8 cellular contexts compared by ENCODE assay signal in the genomic region with DNA sequence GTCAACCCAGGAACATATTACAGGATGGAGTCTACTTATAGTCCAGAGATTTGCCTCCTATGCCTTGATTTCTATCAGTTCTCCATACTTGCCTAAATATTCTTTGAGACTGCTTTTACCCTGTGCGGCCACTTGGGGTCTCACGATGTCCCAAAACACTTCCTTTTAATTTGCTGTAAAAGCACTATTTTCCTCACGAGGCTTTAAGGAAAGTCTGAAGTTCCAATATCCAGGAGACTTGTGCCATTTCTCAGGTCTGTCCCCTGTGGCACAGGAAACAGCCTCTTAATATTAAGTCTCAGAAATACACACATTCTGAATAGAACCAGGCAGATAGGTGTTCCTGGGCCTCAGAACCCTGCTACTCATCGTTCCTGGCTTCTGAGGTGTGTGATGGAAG.
A peak's percentile ranks its signal among the peaks of the same experiment; 100 is the strongest.
DNase-seq lines count a peak whose midpoint lies in the region; ATAC-seq and TF ChIP-seq lines count a peak whose summit lies in the region.

No MANE protein-coding gene starts in this region.

- H3K27me3 Mint-ChIP-seq in brain = peaks cover 4% of the 10 kb centered on the region

- no peak overlapping the region for H3K4me3 Mint-ChIP-seq in brain

- H3K36me3 Mint-ChIP-seq in brain = peaks cover 19% of the 10 kb centered on the region

- peak; percentile 59 to 68 for TF ChIP-seq CTCF in brain (conservative IDR thresholded peaks at IDR 0.05)

- DNase-seq in NOMO-1 (lab: John Stamatoyannopoulos, UW; ENCODE audit: unreplicated experiment in 2 of 2) (peak; percentile 16 to 54), NOMO-1 treated with dmso at 0.1 percent for 144 hours (lab: John Stamatoyannopoulos, UW; ENCODE audit: unreplicated experiment) (no peak), NCI-H2081 treated with DMSO at 0.1 percent for 48 hours (lab: John Stamatoyannopoulos, UW) (peak; percentile 12), left lobe of liver (ENCODE audit: low spot score) (no peak)

- H3K4me1 Mint-ChIP-seq in brain = peaks cover 11% of the 10 kb centered on the region

- peak; percentile 47 for ATAC-seq in GM21619 (IDR thresholded peaks at IDR 0.05; ENCODE audit: unreplicated experiment)
- ATAC-seq in left lobe of liver = peak; percentile 80
- no peak for ATAC-seq in HG02884 (IDR thresholded peaks at IDR 0.05; ENCODE audit: unreplicated experiment)
- no peak for ATAC-seq in HG02852 (IDR thresholded peaks at IDR 0.05; ENCODE audit: unreplicated experiment)

- no peaks in the 10 kb centered on the region for H3K9me3 Mint-ChIP-seq in brain

- H3K27ac Mint-ChIP-seq in brain = peak overlapping the region in 1 of 5 experiments; percentile 32

Comparison
In these comparisons a context has a peak if more than half of its experiments do, and no peak if none do; other contexts are left out.
1. DNase-seq: peak in NOMO-1 (2 of 2) and NCI-H2081 treated with DMSO at 0.1 percent for 48 hours (single experiment); none in NOMO-1 treated with dmso at 0.1 percent for 144 hours (single experiment) and left lobe of liver (single experiment).
2. ATAC-seq: peak in GM21619 (single experiment) and left lobe of liver (single experiment); none in HG02884 (single experiment) and HG02852 (single experiment).